8 cellular contexts compared by ENCODE assay signal in genomic region chr17:48047113-48047740, GRCh38. TPM values are rescaled to one million over a fixed set of nuclear protein-coding genes. Genes with fewer than 3 reads are reported as not detected.
DNase-seq lines count a peak whose midpoint lies in the region; ATAC-seq, FAIRE-seq and TF ChIP-seq lines count a peak whose summit lies in the region.

No MANE protein-coding gene starts in this region.

- H3K27ac Mint-ChIP-seq in type B pancreatic cell, result peak overlapping the region; percentile 100

- H3K4me1 ChIP-seq in ascending aorta (peaks cover 20 to 33% of the 10 kb centered on the region in 2 donors), lower lobe of right lung (peaks cover 45% of the 10 kb centered on the region)

- no peaks in the 10 kb centered on the region for H3K9me3 ChIP-seq in ascending aorta
- no peaks in the 10 kb centered on the region for H3K9me3 ChIP-seq in lower lobe of right lung

- intact Hi-C loops in ascending aorta (cut with DNase I), result no loop called here
- intact Hi-C loops in lower lobe of right lung (cut with DNase I), result no loop called here

- H3K27ac ChIP-seq in ascending aorta (peak overlapping the region; percentile 90 to 95), lower lobe of right lung (peak overlapping the region; percentile 92)

- FAIRE-seq in HTR-8/SVneo (lab: Jason Lieb, UNC), result peak; percentile 4

- H3K4me3 Mint-ChIP-seq in type B pancreatic cell, result peak overlapping the region; percentile 96

- H3K27me3 ChIP-seq in ascending aorta (no peaks in the 10 kb centered on the region), lower lobe of right lung (ENCODE audit: low read depth) (no peaks in the 10 kb centered on the region)

- TF ChIP-seq CTCF in AG10803 (conservative IDR thresholded peaks at IDR 0.05; ENCODE audit: low read length) (no peak), ascending aorta (IDR thresholded peaks at IDR 0.05) (no peak), lower lobe of right lung (IDR thresholded peaks at IDR 0.05) (no peak), type B pancreatic cell (conservative IDR thresholded peaks at IDR 0.05) (no peak)

- H3K4me1 Mint-ChIP-seq in type B pancreatic cell (ENCODE audit: unreplicated experiment), result peaks cover 52% of the 10 kb centered on the region

- H3K27me3 Mint-ChIP-seq in type B pancreatic cell, result peaks cover 3% of the 10 kb centered on the region

- peak overlapping the region; percentile 95 for H3K4me3 ChIP-seq in AG10803 (ENCODE audit: low read length)
- H3K4me3 ChIP-seq in ascending aorta, result peak overlapping the region; percentile 63 to 88
- H3K4me3 ChIP-seq in lower lobe of right lung, result peak overlapping the region; percentile 87

- DNase-seq in AG10803 (ENCODE audit: low read depth), result no peak
- DNase-seq in HTR-8/SVneo (ENCODE audit: insufficient read length, low spot score), result no peak
- DNase-seq in ascending aorta (ENCODE audit: low spot score in 2 of 2), result no peak
- DNase-seq in lower lobe of right lung, result no peak
- no peak for DNase-seq in type B pancreatic cell (ENCODE audit: extremely low spot score, unreplicated experiment)
- DNase-seq in 8988T, result no peak

- no peaks in the 10 kb centered on the region for H3K9me3 Mint-ChIP-seq in type B pancreatic cell

- peaks cover 8% of the 10 kb centered on the region for H3K36me3 Mint-ChIP-seq in type B pancreatic cell

- ATAC-seq in lower lobe of right lung (no peak), GM21723 (IDR thresholded peaks at IDR 0.05; ENCODE audit: unreplicated experiment) (no peak), HG03039 (IDR thresholded peaks at IDR 0.05; ENCODE audit: unreplicated experiment) (no peak)

- H3K36me3 ChIP-seq in ascending aorta (peaks cover 0 to 8% of the 10 kb centered on the region in 2 donors), lower lobe of right lung (peaks cover 15% of the 10 kb centered on the region)

RNA-seq across cellular contexts. Expression of gene NFE2L1, which starts 0.9 kb away (rescaled TPM):
- total RNA-seq in ascending aorta (114 TPM), lower lobe of right lung (162 TPM), type B pancreatic cell (ENCODE audit: low replicate concordance) (99.1 and 111 TPM in 2 replicates)

RNA-seq across cellular contexts. Expression of gene COPZ2, which starts 9.6 kb away (rescaled TPM):
- total RNA-seq in ascending aorta (155 TPM), lower lobe of right lung (22.9 TPM), type B pancreatic cell (ENCODE audit: low replicate concordance) (1.9 and 5.7 TPM in 2 replicates)

RNA-seq across cellular contexts. Expression of gene CBX1, which starts 54.1 kb away (rescaled TPM):
- 20.2 TPM for total RNA-seq in ascending aorta
- total RNA-seq in lower lobe of right lung, result 30.7 TPM
- 72.8 and 154 TPM in 2 replicates for total RNA-seq in type B pancreatic cell (ENCODE audit: low replicate concordance)
